In the genomic region with DNA sequence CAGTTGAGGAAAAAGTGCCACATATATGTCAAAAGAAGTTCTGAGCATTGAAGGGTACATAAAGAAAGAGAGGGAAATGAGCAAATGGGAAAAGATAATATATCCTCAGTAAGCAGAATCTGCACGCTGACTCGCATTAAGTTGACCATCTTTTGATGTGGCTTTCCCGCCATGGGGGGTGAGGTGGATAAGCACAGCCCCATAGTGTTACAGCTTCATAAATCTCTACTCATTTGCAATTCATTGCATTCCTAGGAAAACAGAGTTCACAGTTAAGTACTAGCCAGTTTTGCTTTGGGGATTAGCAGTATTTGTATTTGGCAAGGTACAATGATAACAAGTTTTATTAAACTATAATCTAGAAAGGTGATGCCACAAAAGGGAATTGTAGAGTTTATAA, we compare ENCODE assay signal across 26 cellular contexts.
DNase-seq lines count a peak whose midpoint lies in the region; ATAC-seq and TF ChIP-seq lines count a peak whose summit lies in the region.
"Had no signal": no experiment of that assay in that cellular context is flagged by ENCODE, and none has a peak within 500 bp of the region (broad histone marks: within the 10 kb centered on the region; RNA-seq: fewer than 3 reads in every experiment).

No MANE protein-coding gene starts in this region.

- H3K4me1 ChIP-seq in HEK293 (ENCODE audit: control insufficient read depth, insufficient read depth, low read length) = peaks cover 8% of the 10 kb centered on the region
- no peaks in the 10 kb centered on the region for H3K4me1 ChIP-seq in neural progenitor cell
- no peaks in the 10 kb centered on the region for H3K4me1 ChIP-seq in BE2C
- H3K4me1 ChIP-seq: SJCRH30 had no signal

- no peak overlapping the region for H3K4me2 ChIP-seq in neural progenitor cell

- CTCF ChIA-PET in HEK293 (lab: Yijun Ruan, JAX) = no interaction called here

- H3K9me3 Mint-ChIP-seq in neural progenitor cell = peaks cover 2% of the 10 kb centered on the region

- H3K4me3 Mint-ChIP-seq in neural progenitor cell = no peak overlapping the region

- H3K4me1 Mint-ChIP-seq in neural progenitor cell = peaks cover 15% of the 10 kb centered on the region

- DNase-seq in astrocyte of the hippocampus (ENCODE audit: low read depth, low spot score) (peak; percentile 65), neural progenitor cell (ENCODE audit: low spot score) (no peak), BE2C (no peak)
- DNase-seq in stimulated activated CD4-positive, alpha-beta T cell treated with anti-CD3 and anti-CD28 coated beads, Interleukin-4, amount 100 ng/mL, for 1 hour = no peak
- DNase-seq: ACHN; Calu3; DMS79 treated with DMSO at 0.1 percent for 48 hours; Kasumi-1; NCI-H1092 treated with DMSO at 0.1 percent for 48 hours; NCI-H1436 treated with DMSO at 0.1 percent for 48 hours; NCI-H187 treated with DMSO at 0.1 percent for 48 hours; NCI-H2171 treated with DMSO at 0.1 percent for 48 hours; NCI-H345; NCI-H524; NCI-H82; NK-92 treated with Interleukin-12 subunit alpha and Interleukin-12 subunit beta, amount 100 ng/mL, for 24 hours; PC-3 had no signal

- no peaks in the 10 kb centered on the region for H3K36me3 Mint-ChIP-seq in neural progenitor cell

- H3K9me3 ChIP-seq in HEK293 (ENCODE audit: control insufficient read depth, insufficient read depth, low read depth, low read length) (no peaks in the 10 kb centered on the region), neural progenitor cell (ENCODE audit: low read depth) (no peaks in the 10 kb centered on the region), BE2C (no peaks in the 10 kb centered on the region)
- H3K9me3 ChIP-seq: SJCRH30 had no signal

- H3K36me3 ChIP-seq in HEK293 (ENCODE audit: control insufficient read depth in 2 of 2, insufficient read depth in 1 of 2, low read length in 2 of 2) (no peaks in the 10 kb centered on the region), neural progenitor cell (no peaks in the 10 kb centered on the region), BE2C (no peaks in the 10 kb centered on the region)
- H3K36me3 ChIP-seq: SJCRH30 had no signal

- H3K27ac Mint-ChIP-seq in neural progenitor cell = peak overlapping the region; percentile 15

- no peak overlapping the region for H3K4me3 ChIP-seq in HEK293 (ENCODE audit: low read depth, low read length)
- H3K4me3 ChIP-seq in neural progenitor cell = no peak overlapping the region
- H3K4me3 ChIP-seq in BE2C (ENCODE audit: low read depth, low read length) = no peak overlapping the region
- H3K4me3 ChIP-seq: K562, SJCRH30 had no signal

- no peaks in the 10 kb centered on the region for H3K79me2 ChIP-seq in neural progenitor cell (ENCODE audit: low read depth)

- no peaks in the 10 kb centered on the region for H4K20me1 ChIP-seq in neural progenitor cell (ENCODE audit: low read depth)

- TF ChIP-seq CTCF in HEK293 (tag by site-specific recombination; IDR thresholded peaks at IDR 0.05) (no peak), neural progenitor cell (IDR thresholded peaks at IDR 0.05) (no peak), BE2C (IDR thresholded peaks at IDR 0.05; ENCODE audit: low read depth, low read length) (no peak)

- POLR2A ChIA-PET in HEK293 (lab: Yijun Ruan, JAX) = no interaction called here

- ATAC-seq in HG03039 (IDR thresholded peaks at IDR 0.05; ENCODE audit: unreplicated experiment) = no peak
- no peak for ATAC-seq in HG03196 (IDR thresholded peaks at IDR 0.05; ENCODE audit: unreplicated experiment)
- ATAC-seq: HepG2, K562, PC-3, Right ventricle myocardium inferior, SK-N-SH treated with all-trans-retinoic acid at 6 μM for 48 hours had no signal

- no peak overlapping the region for H3K9ac ChIP-seq in neural progenitor cell

- no peaks in the 10 kb centered on the region for H3F3A ChIP-seq in neural progenitor cell (ENCODE audit: low read depth)

- H3K27ac ChIP-seq in HEK293 (ENCODE audit: extremely low read depth, low read depth, low read length) (no peak overlapping the region), neural progenitor cell (no peak overlapping the region)
- H3K27ac ChIP-seq: HL-60, SJCRH30 had no signal

- H3K27me3 ChIP-seq in neural progenitor cell (no peaks in the 10 kb centered on the region), BE2C (no peaks in the 10 kb centered on the region)
- H3K27me3 ChIP-seq: SJCRH30 had no signal

- H2AFZ ChIP-seq in neural progenitor cell (replicated peaks) = no peak overlapping the region

- peaks cover 2% of the 10 kb centered on the region for H3K27me3 Mint-ChIP-seq in neural progenitor cell (ENCODE audit: insufficient read depth, low read depth)

TF ChIP-seq in HEK293, 187 proteins besides CTCF, POLR2A, EP300 and RAD21 (continues in another document):
- TF ChIP-seq ZNF112 (tag by site-specific recombination; IDR thresholded peaks at IDR 0.05) (no peak), ZNF174 (tag by site-specific recombination; IDR thresholded peaks at IDR 0.05) (no peak), ZNF2 (tag by site-specific recombination; IDR thresholded peaks at IDR 0.05) (no peak), ZNF248 (tag by site-specific recombination; IDR thresholded peaks at IDR 0.05) (no peak), BCL11A (tag by site-specific recombination; IDR thresholded peaks at IDR 0.05; ENCODE audit: low read depth) (no peak), ZXDB (tag by site-specific recombination; IDR thresholded peaks at IDR 0.05) (0 out of 2 replicates have a peak, but pooled peaks have one; percentile 15), ZFP69B (tag by site-specific recombination; IDR thresholded peaks at IDR 0.05) (no peak), ZBTB20 (tag by site-specific recombination; IDR thresholded peaks at IDR 0.05) (no peak), ZIC2 (tag by site-specific recombination; IDR thresholded peaks at IDR 0.05) (peak; percentile 72), ZNF610 (tag by site-specific recombination; IDR thresholded peaks at IDR 0.05; ENCODE audit: borderline replicate concordance) (no peak), ZNF239 (tag by site-specific recombination; IDR thresholded peaks at IDR 0.05) (no peak), ZNF514 (tag by site-specific recombination; IDR thresholded peaks at IDR 0.05) (no peak), ZNF23 (tag by site-specific recombination; IDR thresholded peaks at IDR 0.05; ENCODE audit: borderline replicate concordance) (no peak), FEZF1 (tag by site-specific recombination; IDR thresholded peaks at IDR 0.05) (peak; percentile 96), GLIS2 (tag by site-specific recombination; IDR thresholded peaks at IDR 0.05) (no peak), HOXD13 (CRISPR knock-in tag; IDR thresholded peaks at IDR 0.05; ENCODE audit: borderline replicate concordance) (no peak), OSR2 (tag by site-specific recombination; IDR thresholded peaks at IDR 0.05) (peak; percentile 52), ZNF561 (tag by site-specific recombination; IDR thresholded peaks at IDR 0.05; ENCODE audit: borderline replicate concordance) (no peak), ZBTB17 (tag by site-specific recombination; IDR thresholded peaks at IDR 0.05) (no peak), ZNF10 (tag by site-specific recombination; IDR thresholded peaks at IDR 0.05) (no peak), TRIM28 (IDR thresholded peaks at IDR 0.05; ENCODE audit: borderline replicate concordance, low read length) (no peak), ZNF843 (tag by site-specific recombination; IDR thresholded peaks at IDR 0.05) (peak; percentile 95), ZBTB21 (tag by site-specific recombination; IDR thresholded peaks at IDR 0.05) (no peak), ZSCAN16 (tag by site-specific recombination; IDR thresholded peaks at IDR 0.05) (no peak)
- TF ChIP-seq, protein P1, sequence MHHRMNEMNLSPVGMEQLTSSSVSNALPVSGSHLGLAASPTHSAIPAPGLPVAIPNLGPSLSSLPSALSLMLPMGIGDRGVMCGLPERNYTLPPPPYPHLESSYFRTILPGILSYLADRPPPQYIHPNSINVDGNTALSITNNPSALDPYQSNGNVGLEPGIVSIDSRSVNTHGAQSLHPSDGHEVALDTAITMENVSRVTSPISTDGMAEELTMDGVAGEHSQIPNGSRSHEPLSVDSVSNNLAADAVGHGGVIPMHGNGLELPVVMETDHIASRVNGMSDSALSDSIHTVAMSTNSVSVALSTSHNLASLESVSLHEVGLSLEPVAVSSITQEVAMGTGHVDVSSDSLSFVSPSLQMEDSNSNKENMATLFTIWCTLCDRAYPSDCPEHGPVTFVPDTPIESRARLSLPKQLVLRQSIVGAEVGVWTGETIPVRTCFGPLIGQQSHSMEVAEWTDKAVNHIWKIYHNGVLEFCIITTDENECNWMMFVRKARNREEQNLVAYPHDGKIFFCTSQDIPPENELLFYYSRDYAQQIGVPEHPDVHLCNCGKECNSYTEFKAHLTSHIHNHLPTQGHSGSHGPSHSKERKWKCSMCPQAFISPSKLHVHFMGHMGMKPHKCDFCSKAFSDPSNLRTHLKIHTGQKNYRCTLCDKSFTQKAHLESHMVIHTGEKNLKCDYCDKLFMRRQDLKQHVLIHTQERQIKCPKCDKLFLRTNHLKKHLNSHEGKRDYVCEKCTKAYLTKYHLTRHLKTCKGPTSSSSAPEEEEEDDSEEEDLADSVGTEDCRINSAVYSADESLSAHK (tag by site-specific recombination; IDR thresholded peaks at IDR 0.05) = no peak
- TF ChIP-seq, protein P2, sequence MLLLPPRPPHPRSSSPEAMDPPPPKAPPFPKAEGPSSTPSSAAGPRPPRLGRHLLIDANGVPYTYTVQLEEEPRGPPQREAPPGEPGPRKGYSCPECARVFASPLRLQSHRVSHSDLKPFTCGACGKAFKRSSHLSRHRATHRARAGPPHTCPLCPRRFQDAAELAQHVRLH (tag by site-specific recombination; IDR thresholded peaks at IDR 0.05) = peak; percentile 69
- TF ChIP-seq, protein P3, sequence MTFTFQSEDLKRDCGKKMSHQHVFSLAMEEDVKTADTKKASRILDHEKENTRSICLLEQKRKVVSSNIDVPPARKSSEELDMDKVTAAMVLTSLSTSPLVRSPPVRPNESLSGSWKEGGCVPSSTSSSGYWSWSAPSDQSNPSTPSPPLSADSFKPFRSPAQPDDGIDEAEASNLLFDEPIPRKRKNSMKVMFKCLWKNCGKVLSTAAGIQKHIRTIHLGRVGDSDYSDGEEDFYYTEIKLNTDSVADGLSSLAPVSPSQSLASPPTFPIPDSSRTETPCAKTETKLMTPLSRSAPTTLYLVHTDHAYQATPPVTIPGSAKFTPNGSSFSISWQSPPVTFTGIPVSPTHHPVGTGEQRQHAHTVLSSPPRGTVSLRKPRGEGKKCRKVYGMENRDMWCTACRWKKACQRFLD (tag by site-specific recombination; IDR thresholded peaks at IDR 0.05) = no peak
